1 cellular context compared by ENCODE assay signal in the genomic region with DNA sequence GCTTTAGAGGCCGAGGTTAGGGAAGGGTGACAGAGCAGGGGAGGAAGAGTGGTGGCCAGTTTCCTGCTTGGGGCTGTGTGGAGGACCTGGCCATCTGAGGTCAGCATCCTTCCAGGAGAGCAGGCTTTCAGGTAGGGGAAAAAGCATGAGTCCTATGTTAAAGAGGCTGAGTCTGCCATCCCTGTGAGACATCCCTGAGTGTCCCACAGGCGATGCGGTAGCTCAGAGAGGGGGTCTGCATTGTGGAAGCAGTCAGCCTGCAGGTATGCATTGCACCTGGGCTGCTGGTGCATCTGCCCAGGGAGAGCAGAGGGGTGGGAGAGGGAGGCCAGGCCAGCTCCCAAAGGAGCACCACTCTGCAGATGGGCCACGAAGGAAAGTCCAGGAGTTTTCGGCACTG.
TF ChIP-seq lines count a peak whose summit lies in the region.

No MANE protein-coding gene starts in this region.

TF ChIP-seq in IMR-90, 13 proteins besides CTCF, POLR2A, EP300 and RAD21 (continued from another document):
- TF ChIP-seq FOS (IDR thresholded peaks at IDR 0.05; ENCODE audit: low read depth, low read length) (no peak), MAZ (IDR thresholded peaks at IDR 0.05; ENCODE audit: borderline replicate concordance, low read depth, low read length) (no peak), BHLHE40 (IDR thresholded peaks at IDR 0.05; ENCODE audit: low read depth, low read length) (no peak), RCOR1 (IDR thresholded peaks at IDR 0.05; ENCODE audit: insufficient replicate concordance, low read length) (no peak), RFX5 (IDR thresholded peaks at IDR 0.05; ENCODE audit: low read depth, low read length) (no peak), MXI1 (IDR thresholded peaks at IDR 0.05; ENCODE audit: borderline replicate concordance, low read depth, low read length) (no peak), CHD1 (IDR thresholded peaks at IDR 0.05; ENCODE audit: low read depth, low read length) (no peak), CEBPB (IDR thresholded peaks at IDR 0.05; ENCODE audit: low read depth, low read length) (no peak), SMC3 (IDR thresholded peaks at IDR 0.05; ENCODE audit: low read depth, low read length) (no peak)
